Comparison of ENCODE assay signal across 24 cellular contexts in genomic region chr3:36364260-36364659, GRCh38.
"Had no signal": no experiment of that assay in that cellular context is flagged by ENCODE, and none has a peak within 500 bp of the region (broad histone marks: within the 10 kb centered on the region; RNA-seq: fewer than 3 reads in every experiment).

No MANE protein-coding gene starts in this region.

- H3K4me3 ChIP-seq: cardiac muscle cell, esophagus muscularis mucosa, gastroesophageal sphincter, heart left ventricle, left lung, mucosa of descending colon, neural progenitor cell, tibial artery had no signal

- H3K36me3 ChIP-seq: cardiac muscle cell, esophagus muscularis mucosa, gastroesophageal sphincter, heart left ventricle, left lung, neural progenitor cell, tibial artery had no signal

- H3K4me3 Mint-ChIP-seq: activated CD4-positive, alpha-beta T cell treated with anti-CD3 and anti-CD28 coated beads, Interleukin-2, amount 10 ng/mL, durations not matched to agents 24 days and 14 days; activated CD8-positive, alpha-beta T cell treated with anti-CD3 and anti-CD28 coated beads for 36 hours; activated naive CD8-positive, alpha-beta T cell treated with anti-CD3 and anti-CD28 coated beads for 36 hours; activated T-helper 17 cell treated with anti-CD3 and anti-CD28 coated beads, Interleukin-2, amount 50 U/mL, for 72 hours; naive B cell; neural progenitor cell had no signal

- H3K27ac ChIP-seq: cardiac muscle cell, esophagus muscularis mucosa, gastroesophageal sphincter, heart left ventricle, left lung, neural progenitor cell, tibial artery had no signal

- H3K4me1 ChIP-seq: gastroesophageal sphincter, heart left ventricle, neural progenitor cell, tibial artery had no signal

- H3K9me3 Mint-ChIP-seq: activated CD8-positive, alpha-beta T cell treated with anti-CD3 and anti-CD28 coated beads for 36 hours; activated naive CD8-positive, alpha-beta T cell treated with anti-CD3 and anti-CD28 coated beads for 36 hours; neural progenitor cell had no signal

- ATAC-seq: activated CD8-positive, alpha-beta T cell treated with anti-CD3 and anti-CD28 coated beads for 36 hours; activated T-helper 17 cell treated with anti-CD3 and anti-CD28 coated beads, Interleukin-2, amount 50 U/mL, for 72 hours; gastroesophageal sphincter; heart left ventricle; left lung; mucosa of descending colon had no signal

- DNase-seq: activated CD4-positive, alpha-beta T cell treated with anti-CD3 and anti-CD28 coated beads, Interleukin-2, amount 10 ng/mL, durations not matched to agents 24 days and 14 days; activated CD8-positive, alpha-beta T cell treated with anti-CD3 and anti-CD28 coated beads for 36 hours; activated naive CD4-positive, alpha-beta T cell; activated naive CD8-positive, alpha-beta T cell treated with anti-CD3 and anti-CD28 coated beads for 36 hours; activated T-cell treated with anti-CD3 and anti-CD28 coated beads, Interleukin-2, amount 50 U/mL, for 1 hour; amygdala; dermis blood vessel endothelial cell; effector memory CD4-positive, alpha-beta T cell; heart left ventricle; kidney; left lung; mucosa of descending colon; naive B cell; stimulated activated CD4-positive, alpha-beta T cell treated with anti-CD3 and anti-CD28 coated beads, Interleukin-12 subunit alpha, Interleukin-12 subunit beta, amount 100 ng/mL, for 4 hours; stimulated activated CD4-positive, alpha-beta T cell treated with anti-CD3 and anti-CD28 coated beads, Interleukin-1b, Interleukin-23, amount 100 ng/mL, for 48 hours; stimulated activated naive CD4-positive, alpha-beta T cell treated with Interleukin-2 at 50 U/mL for 16 hours; substantia nigra; tibial artery had no signal

- H3K36me3 Mint-ChIP-seq: activated naive CD8-positive, alpha-beta T cell treated with anti-CD3 and anti-CD28 coated beads for 36 hours; naive B cell; neural progenitor cell had no signal

- H3K27me3 Mint-ChIP-seq: activated CD4-positive, alpha-beta T cell treated with anti-CD3 and anti-CD28 coated beads, Interleukin-2, amount 10 ng/mL, durations not matched to agents 24 days and 14 days; activated CD8-positive, alpha-beta T cell treated with anti-CD3 and anti-CD28 coated beads for 36 hours; activated naive CD8-positive, alpha-beta T cell treated with anti-CD3 and anti-CD28 coated beads for 36 hours; progenitor cell of endocrine pancreas had no signal

- H3K4me1 Mint-ChIP-seq: activated CD4-positive, alpha-beta T cell treated with anti-CD3 and anti-CD28 coated beads, Interleukin-2, amount 10 ng/mL, durations not matched to agents 24 days and 14 days; activated naive CD8-positive, alpha-beta T cell treated with anti-CD3 and anti-CD28 coated beads for 36 hours; activated T-helper 17 cell treated with anti-CD3 and anti-CD28 coated beads, Interleukin-2, amount 50 U/mL, for 72 hours; naive B cell had no signal

- H3K9me3 ChIP-seq: esophagus muscularis mucosa, gastroesophageal sphincter, mucosa of descending colon, tibial artery had no signal

- H3K27ac Mint-ChIP-seq: activated CD4-positive, alpha-beta T cell treated with anti-CD3 and anti-CD28 coated beads, Interleukin-2, amount 10 ng/mL, durations not matched to agents 24 days and 14 days; activated CD8-positive, alpha-beta T cell treated with anti-CD3 and anti-CD28 coated beads for 36 hours; activated naive CD8-positive, alpha-beta T cell treated with anti-CD3 and anti-CD28 coated beads for 36 hours; activated T-helper 17 cell treated with anti-CD3 and anti-CD28 coated beads, Interleukin-2, amount 50 U/mL, for 72 hours; naive B cell; neural progenitor cell; progenitor cell of endocrine pancreas had no signal
